In the genomic region with DNA sequence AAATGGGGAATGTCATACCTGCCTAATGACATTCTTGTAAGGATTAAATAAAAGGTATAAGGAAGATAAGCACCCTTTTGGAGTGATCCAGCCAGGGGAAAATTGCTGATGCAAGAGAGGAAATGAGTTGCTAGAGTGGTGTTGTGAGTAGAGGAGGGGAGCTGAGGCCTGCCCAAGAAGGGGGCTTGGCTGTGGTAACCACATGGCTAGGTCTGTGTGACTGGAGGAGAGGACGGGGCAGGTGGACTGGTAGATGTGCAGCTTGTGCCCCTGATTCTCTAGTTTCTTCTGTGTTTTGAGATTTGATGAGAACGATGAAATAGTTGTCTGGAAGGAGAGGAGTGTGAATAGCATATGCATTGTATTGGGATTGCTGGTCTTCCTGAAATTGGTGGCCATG, we compare ENCODE assay signal across 1 cellular context.
TF ChIP-seq lines count a peak whose summit lies in the region.

No MANE protein-coding gene starts in this region.

TF ChIP-seq in GM23338, 12 proteins besides CTCF, POLR2A, EP300 and RAD21:
- TF ChIP-seq, protein P1, sequence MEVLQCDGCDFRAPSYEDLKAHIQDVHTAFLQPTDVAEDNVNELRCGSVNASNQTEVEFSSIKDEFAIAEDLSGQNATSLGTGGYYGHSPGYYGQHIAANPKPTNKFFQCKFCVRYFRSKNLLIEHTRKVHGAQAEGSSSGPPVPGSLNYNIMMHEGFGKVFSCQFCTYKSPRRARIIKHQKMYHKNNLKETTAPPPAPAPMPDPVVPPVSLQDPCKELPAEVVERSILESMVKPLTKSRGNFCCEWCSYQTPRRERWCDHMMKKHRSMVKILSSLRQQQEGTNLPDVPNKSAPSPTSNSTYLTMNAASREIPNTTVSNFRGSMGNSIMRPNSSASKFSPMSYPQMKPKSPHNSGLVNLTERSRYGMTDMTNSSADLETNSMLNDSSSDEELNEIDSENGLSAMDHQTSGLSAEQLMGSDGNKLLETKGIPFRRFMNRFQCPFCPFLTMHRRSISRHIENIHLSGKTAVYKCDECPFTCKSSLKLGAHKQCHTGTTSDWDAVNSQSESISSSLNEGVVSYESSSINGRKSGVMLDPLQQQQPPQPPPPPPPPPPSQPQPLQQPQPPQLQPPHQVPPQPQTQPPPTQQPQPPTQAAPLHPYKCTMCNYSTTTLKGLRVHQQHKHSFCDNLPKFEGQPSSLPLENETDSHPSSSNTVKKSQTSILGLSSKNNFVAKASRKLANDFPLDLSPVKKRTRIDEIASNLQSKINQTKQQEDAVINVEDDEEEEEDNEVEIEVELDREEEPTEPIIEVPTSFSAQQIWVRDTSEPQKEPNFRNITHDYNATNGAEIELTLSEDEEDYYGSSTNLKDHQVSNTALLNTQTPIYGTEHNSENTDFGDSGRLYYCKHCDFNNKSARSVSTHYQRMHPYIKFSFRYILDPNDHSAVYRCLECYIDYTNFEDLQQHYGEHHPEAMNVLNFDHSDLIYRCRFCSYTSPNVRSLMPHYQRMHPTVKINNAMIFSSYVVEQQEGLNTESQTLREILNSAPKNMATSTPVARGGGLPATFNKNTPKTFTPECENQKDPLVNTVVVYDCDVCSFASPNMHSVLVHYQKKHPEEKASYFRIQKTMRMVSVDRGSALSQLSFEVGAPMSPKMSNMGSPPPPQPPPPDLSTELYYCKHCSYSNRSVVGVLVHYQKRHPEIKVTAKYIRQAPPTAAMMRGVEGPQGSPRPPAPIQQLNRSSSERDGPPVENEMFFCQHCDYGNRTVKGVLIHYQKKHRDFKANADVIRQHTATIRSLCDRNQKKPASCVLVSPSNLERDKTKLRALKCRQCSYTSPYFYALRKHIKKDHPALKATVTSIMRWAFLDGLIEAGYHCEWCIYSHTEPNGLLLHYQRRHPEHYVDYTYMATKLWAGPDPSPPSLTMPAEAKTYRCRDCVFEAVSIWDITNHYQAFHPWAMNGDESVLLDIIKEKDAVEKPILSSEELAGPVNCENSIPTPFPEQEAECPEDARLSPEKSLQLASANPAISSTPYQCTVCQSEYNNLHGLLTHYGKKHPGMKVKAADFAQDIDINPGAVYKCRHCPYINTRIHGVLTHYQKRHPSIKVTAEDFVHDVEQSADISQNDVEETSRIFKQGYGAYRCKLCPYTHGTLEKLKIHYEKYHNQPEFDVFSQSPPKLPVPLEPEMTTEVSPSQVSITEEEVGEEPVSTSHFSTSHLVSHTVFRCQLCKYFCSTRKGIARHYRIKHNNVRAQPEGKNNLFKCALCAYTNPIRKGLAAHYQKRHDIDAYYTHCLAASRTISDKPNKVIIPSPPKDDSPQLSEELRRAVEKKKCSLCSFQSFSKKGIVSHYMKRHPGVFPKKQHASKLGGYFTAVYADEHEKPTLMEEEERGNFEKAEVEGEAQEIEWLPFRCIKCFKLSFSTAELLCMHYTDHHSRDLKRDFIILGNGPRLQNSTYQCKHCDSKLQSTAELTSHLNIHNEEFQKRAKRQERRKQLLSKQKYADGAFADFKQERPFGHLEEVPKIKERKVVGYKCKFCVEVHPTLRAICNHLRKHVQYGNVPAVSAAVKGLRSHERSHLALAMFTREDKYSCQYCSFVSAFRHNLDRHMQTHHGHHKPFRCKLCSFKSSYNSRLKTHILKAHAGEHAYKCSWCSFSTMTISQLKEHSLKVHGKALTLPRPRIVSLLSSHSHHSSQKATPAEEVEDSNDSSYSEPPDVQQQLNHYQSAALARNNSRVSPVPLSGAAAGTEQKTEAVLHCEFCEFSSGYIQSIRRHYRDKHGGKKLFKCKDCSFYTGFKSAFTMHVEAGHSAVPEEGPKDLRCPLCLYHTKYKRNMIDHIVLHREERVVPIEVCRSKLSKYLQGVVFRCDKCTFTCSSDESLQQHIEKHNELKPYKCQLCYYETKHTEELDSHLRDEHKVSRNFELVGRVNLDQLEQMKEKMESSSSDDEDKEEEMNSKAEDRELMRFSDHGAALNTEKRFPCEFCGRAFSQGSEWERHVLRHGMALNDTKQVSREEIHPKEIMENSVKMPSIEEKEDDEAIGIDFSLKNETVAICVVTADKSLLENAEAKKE (CRISPR knock-in tag; IDR thresholded peaks at IDR 0.05), result no peak
- TF ChIP-seq, protein P2, sequence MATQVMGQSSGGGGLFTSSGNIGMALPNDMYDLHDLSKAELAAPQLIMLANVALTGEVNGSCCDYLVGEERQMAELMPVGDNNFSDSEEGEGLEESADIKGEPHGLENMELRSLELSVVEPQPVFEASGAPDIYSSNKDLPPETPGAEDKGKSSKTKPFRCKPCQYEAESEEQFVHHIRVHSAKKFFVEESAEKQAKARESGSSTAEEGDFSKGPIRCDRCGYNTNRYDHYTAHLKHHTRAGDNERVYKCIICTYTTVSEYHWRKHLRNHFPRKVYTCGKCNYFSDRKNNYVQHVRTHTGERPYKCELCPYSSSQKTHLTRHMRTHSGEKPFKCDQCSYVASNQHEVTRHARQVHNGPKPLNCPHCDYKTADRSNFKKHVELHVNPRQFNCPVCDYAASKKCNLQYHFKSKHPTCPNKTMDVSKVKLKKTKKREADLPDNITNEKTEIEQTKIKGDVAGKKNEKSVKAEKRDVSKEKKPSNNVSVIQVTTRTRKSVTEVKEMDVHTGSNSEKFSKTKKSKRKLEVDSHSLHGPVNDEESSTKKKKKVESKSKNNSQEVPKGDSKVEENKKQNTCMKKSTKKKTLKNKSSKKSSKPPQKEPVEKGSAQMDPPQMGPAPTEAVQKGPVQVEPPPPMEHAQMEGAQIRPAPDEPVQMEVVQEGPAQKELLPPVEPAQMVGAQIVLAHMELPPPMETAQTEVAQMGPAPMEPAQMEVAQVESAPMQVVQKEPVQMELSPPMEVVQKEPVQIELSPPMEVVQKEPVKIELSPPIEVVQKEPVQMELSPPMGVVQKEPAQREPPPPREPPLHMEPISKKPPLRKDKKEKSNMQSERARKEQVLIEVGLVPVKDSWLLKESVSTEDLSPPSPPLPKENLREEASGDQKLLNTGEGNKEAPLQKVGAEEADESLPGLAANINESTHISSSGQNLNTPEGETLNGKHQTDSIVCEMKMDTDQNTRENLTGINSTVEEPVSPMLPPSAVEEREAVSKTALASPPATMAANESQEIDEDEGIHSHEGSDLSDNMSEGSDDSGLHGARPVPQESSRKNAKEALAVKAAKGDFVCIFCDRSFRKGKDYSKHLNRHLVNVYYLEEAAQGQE (IDR thresholded peaks at IDR 0.05; ENCODE audit: unreplicated experiment), result no peak
- no peak for TF ChIP-seq CREB1 (CRISPR knock-in tag; IDR thresholded peaks at IDR 0.05; ENCODE audit: low read depth)
- TF ChIP-seq POLR2AphosphoS5 (IDR thresholded peaks at IDR 0.05; ENCODE audit: low read depth), result no peak
- no peak for TF ChIP-seq NANOG (IDR thresholded peaks at IDR 0.05; ENCODE audit: borderline replicate concordance)
- no peak for TF ChIP-seq EZH2phosphoT487 (IDR thresholded peaks at IDR 0.05; ENCODE audit: unreplicated experiment)
- no peak for TF ChIP-seq ZNF331 (CRISPR knock-in tag; IDR thresholded peaks at IDR 0.05; ENCODE audit: low read depth)
- no peak for TF ChIP-seq STAT1 (IDR thresholded peaks at IDR 0.05; ENCODE audit: unreplicated experiment)
- TF ChIP-seq, protein P3, sequence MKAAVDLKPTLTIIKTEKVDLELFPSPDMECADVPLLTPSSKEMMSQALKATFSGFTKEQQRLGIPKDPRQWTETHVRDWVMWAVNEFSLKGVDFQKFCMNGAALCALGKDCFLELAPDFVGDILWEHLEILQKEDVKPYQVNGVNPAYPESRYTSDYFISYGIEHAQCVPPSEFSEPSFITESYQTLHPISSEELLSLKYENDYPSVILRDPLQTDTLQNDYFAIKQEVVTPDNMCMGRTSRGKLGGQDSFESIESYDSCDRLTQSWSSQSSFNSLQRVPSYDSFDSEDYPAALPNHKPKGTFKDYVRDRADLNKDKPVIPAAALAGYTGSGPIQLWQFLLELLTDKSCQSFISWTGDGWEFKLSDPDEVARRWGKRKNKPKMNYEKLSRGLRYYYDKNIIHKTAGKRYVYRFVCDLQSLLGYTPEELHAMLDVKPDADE (IDR thresholded peaks at IDR 0.05), result no peak
- TF ChIP-seq EZH2 (IDR thresholded peaks at IDR 0.05; ENCODE audit: low read depth, unreplicated experiment), result no peak
- no peak for TF ChIP-seq ZNF114 (CRISPR knock-in tag; IDR thresholded peaks at IDR 0.05)
- no peak for TF ChIP-seq JUNB (IDR thresholded peaks at IDR 0.05; ENCODE audit: unreplicated experiment)
